ENCODE assay signal across 28 cellular contexts in genomic region chr9:91640428-91640827, GRCh38.
"Had no signal": no experiment of that assay in that cellular context is flagged by ENCODE, and none has a peak within 500 bp of the region (broad histone marks: within the 10 kb centered on the region; RNA-seq: fewer than 3 reads in every experiment).

No MANE protein-coding gene starts in this region.

- H3K36me3 ChIP-seq: colonic mucosa, esophagus muscularis mucosa, esophagus squamous epithelium, gastrocnemius medialis, gastroesophageal sphincter, heart left ventricle, heart right ventricle had no signal

- FAIRE-seq: colon, endometrium, endothelial cell of umbilical vein, frontal cortex had no signal

- H3K4me1 ChIP-seq: colonic mucosa, esophagus muscularis mucosa, esophagus squamous epithelium, foreskin keratinocyte, gastrocnemius medialis, gastroesophageal sphincter, heart left ventricle had no signal

- H3K9me3 ChIP-seq: colonic mucosa, esophagus squamous epithelium, gastrocnemius medialis had no signal

- H3K27ac ChIP-seq: colonic mucosa, coronary artery, dorsolateral prefrontal cortex, epithelial cell of prostate, esophagus muscularis mucosa, esophagus squamous epithelium, foreskin keratinocyte, gastrocnemius medialis, gastroesophageal sphincter, heart left ventricle, heart right ventricle had no signal

- DNase-seq: colonic mucosa; cortex of kidney; dermis blood vessel endothelial cell; dorsolateral prefrontal cortex; effector CD4-positive, alpha-beta T cell; effector CD8-positive, alpha-beta T cell; effector memory CD4-positive, alpha-beta T cell; effector memory CD8-positive, alpha-beta T cell; endodermal cell; erythroblast; esophagus squamous epithelium; foreskin fibroblast; foreskin keratinocyte; foreskin melanocyte; gastrocnemius medialis; glutamatergic neuron; head of caudate nucleus; heart left ventricle; heart right ventricle had no signal

- H3K27me3 ChIP-seq: colonic mucosa, esophagus muscularis mucosa, gastrocnemius medialis, gastroesophageal sphincter, heart left ventricle, heart right ventricle had no signal

- ATAC-seq: effector memory CD8-positive, alpha-beta T cell; esophagus mucosa; foreskin keratinocyte; gastrocnemius medialis; gastroesophageal sphincter; heart left ventricle; heart right ventricle had no signal

- H3K4me3 ChIP-seq: colonic mucosa, coronary artery, dorsolateral prefrontal cortex, esophagus muscularis mucosa, esophagus squamous epithelium, gastrocnemius medialis, gastroesophageal sphincter, heart left ventricle, heart right ventricle had no signal
